Comparison of ENCODE assay signal across 18 cellular contexts in the genomic region with DNA sequence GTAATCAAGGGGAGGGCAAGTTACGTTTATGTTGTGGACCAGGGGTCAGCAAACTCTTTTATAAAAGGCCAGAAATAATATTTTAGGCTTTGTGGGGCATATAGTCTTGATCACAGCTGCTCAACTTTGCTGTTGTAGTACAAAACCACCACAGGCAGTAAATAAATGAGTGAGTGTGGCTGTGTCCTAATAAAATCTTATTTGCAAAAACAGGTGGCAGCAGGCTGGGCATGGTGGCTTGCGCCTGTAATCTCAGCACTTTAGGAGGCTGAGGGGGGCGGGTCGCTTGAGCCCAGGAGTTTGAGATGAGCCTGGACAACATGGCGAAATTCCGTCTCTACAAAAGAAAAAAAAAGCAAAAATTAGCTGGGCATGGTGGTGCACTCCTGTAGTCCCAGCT.
"Had no signal": no experiment of that assay in that cellular context is flagged by ENCODE, and none has a peak within 500 bp of the region (broad histone marks: within the 10 kb centered on the region; RNA-seq: fewer than 3 reads in every experiment).

No MANE protein-coding gene starts in this region.

- H3K9me3 Mint-ChIP-seq: activated CD4-positive, alpha-beta memory T cell treated with anti-CD3 and anti-CD28 coated beads, Interleukin-2, amount 10 ng/mL, durations not matched to agents 7 days and 5 days; activated naive CD8-positive, alpha-beta T cell treated with anti-CD3 and anti-CD28 coated beads for 36 hours; nephron; type B pancreatic cell had no signal

- H3K4me1 Mint-ChIP-seq: nephron had no signal

- H3K27me3 ChIP-seq: breast epithelium, dorsolateral prefrontal cortex, esophagus squamous epithelium, foreskin keratinocyte had no signal

- H3K27ac ChIP-seq: breast epithelium, dorsolateral prefrontal cortex, esophagus squamous epithelium, foreskin keratinocyte, psoas muscle had no signal

- H3K36me3 Mint-ChIP-seq: activated naive CD8-positive, alpha-beta T cell treated with anti-CD3 and anti-CD28 coated beads for 36 hours; type B pancreatic cell had no signal

- H3K4me1 ChIP-seq: breast epithelium, esophagus squamous epithelium, foreskin keratinocyte, psoas muscle had no signal

- H3K9me3 ChIP-seq: breast epithelium, esophagus squamous epithelium, psoas muscle had no signal

- H3K27ac Mint-ChIP-seq: activated CD4-positive, alpha-beta memory T cell treated with anti-CD3 and anti-CD28 coated beads, Interleukin-2, amount 10 ng/mL, durations not matched to agents 7 days and 5 days; activated naive CD8-positive, alpha-beta T cell treated with anti-CD3 and anti-CD28 coated beads for 36 hours; nephron; type B pancreatic cell had no signal

- H3K27me3 Mint-ChIP-seq: activated CD4-positive, alpha-beta memory T cell treated with anti-CD3 and anti-CD28 coated beads, Interleukin-2, amount 10 ng/mL, durations not matched to agents 7 days and 5 days; activated naive CD8-positive, alpha-beta T cell treated with anti-CD3 and anti-CD28 coated beads for 36 hours; type B pancreatic cell had no signal

- H3K36me3 ChIP-seq: breast epithelium, esophagus squamous epithelium had no signal

- H3K4me3 Mint-ChIP-seq: activated CD4-positive, alpha-beta memory T cell treated with anti-CD3 and anti-CD28 coated beads, Interleukin-2, amount 10 ng/mL, durations not matched to agents 7 days and 5 days; activated naive CD8-positive, alpha-beta T cell treated with anti-CD3 and anti-CD28 coated beads for 36 hours; nephron; type B pancreatic cell had no signal

- ATAC-seq: foreskin keratinocyte, left colon, psoas muscle had no signal

- DNase-seq: activated CD4-positive, alpha-beta memory T cell treated with anti-CD3 and anti-CD28 coated beads, Interleukin-2, amount 10 ng/mL, durations not matched to agents 7 days and 5 days; activated CD4-positive, alpha-beta T cell treated with anti-CD3 and anti-CD28 coated beads for 1 hour; activated gamma-delta T cell; activated naive CD8-positive, alpha-beta T cell treated with anti-CD3 and anti-CD28 coated beads for 36 hours; activated T-cell treated with anti-CD3 and anti-CD28 coated beads, Interleukin-2, amount 50 U/mL, for 48 hours; dorsolateral prefrontal cortex; esophagus squamous epithelium; foreskin keratinocyte; left colon; mammary epithelial cell; psoas muscle; stimulated activated CD4-positive, alpha-beta T cell treated with anti-CD3 and anti-CD28 coated beads, Interleukin-12 subunit alpha, Interleukin-12 subunit beta, amount 100 ng/mL, for 4 hours; stimulated activated CD4-positive, alpha-beta T cell treated with anti-CD3 and anti-CD28 coated beads, Interleukin-2, amount 100 ng/mL, for 48 hours; stimulated activated naive CD4-positive, alpha-beta T cell treated with Interleukin-2 at 50 U/mL for 16 hours; T1000 had no signal

- H3K4me3 ChIP-seq: breast epithelium, dorsolateral prefrontal cortex, esophagus squamous epithelium, psoas muscle had no signal
